Comparison of ENCODE assay signal across 24 cellular contexts in the genomic region with DNA sequence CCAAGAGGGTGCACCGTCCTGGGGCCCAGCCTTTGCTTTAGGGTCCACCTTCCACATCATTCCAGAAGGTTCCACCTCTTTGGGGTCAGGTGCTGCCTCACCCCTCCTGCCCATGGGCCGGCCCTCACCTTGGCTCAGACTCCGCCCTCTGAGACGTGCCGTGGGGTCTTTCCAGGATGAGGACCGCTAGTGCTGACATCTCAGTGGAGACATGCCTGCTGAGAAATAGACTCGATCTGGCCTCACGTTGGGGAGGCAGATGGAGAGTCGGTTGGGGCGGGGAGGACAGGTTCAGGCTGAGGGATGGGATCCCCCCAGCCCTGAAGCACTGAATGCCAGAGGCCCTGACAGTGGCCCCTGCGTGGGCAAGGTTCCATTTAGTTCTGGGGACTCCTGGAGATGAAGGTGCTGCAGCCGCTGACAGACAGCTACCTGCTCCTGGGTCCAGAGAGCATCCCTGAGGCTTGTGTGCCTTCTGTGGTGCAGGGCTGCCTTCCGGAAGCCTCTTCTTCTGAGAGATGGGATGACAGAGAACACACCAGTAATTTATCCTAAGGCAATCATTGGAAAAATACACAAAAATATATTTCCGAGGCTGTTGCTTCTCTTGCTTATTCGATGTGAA.
"Had no signal": no experiment of that assay in that cellular context is flagged by ENCODE, and none has a peak within 500 bp of the region (broad histone marks: within the 10 kb centered on the region; RNA-seq: fewer than 3 reads in every experiment).

No MANE protein-coding gene starts in this region.

- ATAC-seq: activated naive CD8-positive, alpha-beta T cell treated with anti-CD3 and anti-CD28 coated beads, Interleukin-2, amount 50 U/mL, for 24 hours; stimulated activated naive B cell treated with anti-CD40 and anti-IgM and Interleukin-4, amounts not matched to agents 10 μg/mL and 1 μg/mL and 100 μg/mL, for 72 hours; WTC11 had no signal

- H3K4me1 Mint-ChIP-seq: activated CD4-positive, alpha-beta memory T cell treated with anti-CD3 and anti-CD28 coated beads, Interleukin-2, amount 10 ng/mL, durations not matched to agents 7 days and 5 days; activated CD4-positive, alpha-beta T cell treated with anti-CD3 and anti-CD28 coated beads, Interleukin-2, amount 10 ng/mL, durations not matched to agents 7 days and 5 days; activated naive CD4-positive, alpha-beta T cell treated with anti-CD3 and anti-CD28 coated beads, Interleukin-2, amount 50 U/mL, for 24 hours; activated naive CD8-positive, alpha-beta T cell treated with anti-CD3 and anti-CD28 coated beads, Interleukin-2, amount 50 U/mL, for 24 hours; nephron; stimulated activated naive B cell treated with anti-CD40 and anti-IgM and Interleukin-4, amounts not matched to agents 10 μg/mL and 1 μg/mL and 100 μg/mL, for 72 hours; WTC11 had no signal

- H3K36me3 Mint-ChIP-seq: activated naive CD4-positive, alpha-beta T cell treated with anti-CD3 and anti-CD28 coated beads, Interleukin-2, amount 50 U/mL, for 24 hours; stimulated activated naive B cell treated with anti-CD40 and anti-IgM and Interleukin-4, amounts not matched to agents 10 μg/mL and 1 μg/mL and 100 μg/mL, for 72 hours; WTC11 had no signal

- H3K27ac ChIP-seq: epithelial cell of prostate, left ventricle myocardium inferior, neutrophil, ovary, prostate gland, suprapubic skin, tibial nerve had no signal

- H3K4me1 ChIP-seq: prostate gland, suprapubic skin, tibial nerve had no signal

- H3K27me3 ChIP-seq: ovary had no signal

- H3K9me3 Mint-ChIP-seq: activated CD4-positive, alpha-beta memory T cell treated with anti-CD3 and anti-CD28 coated beads, Interleukin-2, amount 10 ng/mL, durations not matched to agents 7 days and 5 days; activated CD4-positive, alpha-beta T cell treated with anti-CD3 and anti-CD28 coated beads, Interleukin-2, amount 10 ng/mL, durations not matched to agents 7 days and 5 days; activated naive CD4-positive, alpha-beta T cell treated with anti-CD3 and anti-CD28 coated beads, Interleukin-2, amount 50 U/mL, for 24 hours; activated naive CD8-positive, alpha-beta T cell treated with anti-CD3 and anti-CD28 coated beads, Interleukin-2, amount 50 U/mL, for 24 hours; nephron had no signal

- DNase-seq: activated CD4-positive, alpha-beta memory T cell treated with anti-CD3 and anti-CD28 coated beads, Interleukin-2, amount 10 ng/mL, durations not matched to agents 7 days and 5 days; activated CD4-positive, alpha-beta T cell treated with anti-CD3 and anti-CD28 coated beads for 1 hour; activated CD4-positive, alpha-beta T cell treated with anti-CD3 and anti-CD28 coated beads, Interleukin-2, amount 10 ng/mL, durations not matched to agents 7 days and 5 days; activated naive CD8-positive, alpha-beta T cell treated with anti-CD3 and anti-CD28 coated beads, Interleukin-2, amount 50 U/mL, for 24 hours; amygdala; central memory CD4-positive, alpha-beta T cell; dermis blood vessel endothelial cell; effector CD4-positive, alpha-beta T cell; left ventricle myocardium inferior; mesendoderm; stimulated activated CD4-positive, alpha-beta T cell treated with anti-CD3 and anti-CD28 coated beads, Interleukin-2, amount 100 ng/mL, for 24 hours; stimulated activated naive B cell treated with anti-CD40 and anti-IgM and Interleukin-4, amounts not matched to agents 10 μg/mL and 1 μg/mL and 100 μg/mL, for 72 hours; T-helper 2 cell had no signal

- H3K36me3 ChIP-seq: left ventricle myocardium inferior, neutrophil, ovary, prostate gland, suprapubic skin, tibial nerve had no signal

- H3K4me2 ChIP-seq: smooth muscle cell had no signal

- H3K9me3 ChIP-seq: left ventricle myocardium inferior, neutrophil, ovary, prostate gland, suprapubic skin had no signal

- H3K4me3 Mint-ChIP-seq: activated CD4-positive, alpha-beta memory T cell treated with anti-CD3 and anti-CD28 coated beads, Interleukin-2, amount 10 ng/mL, durations not matched to agents 7 days and 5 days; activated CD4-positive, alpha-beta T cell treated with anti-CD3 and anti-CD28 coated beads, Interleukin-2, amount 10 ng/mL, durations not matched to agents 7 days and 5 days; activated naive CD4-positive, alpha-beta T cell treated with anti-CD3 and anti-CD28 coated beads, Interleukin-2, amount 50 U/mL, for 24 hours; activated naive CD8-positive, alpha-beta T cell treated with anti-CD3 and anti-CD28 coated beads, Interleukin-2, amount 50 U/mL, for 24 hours; nephron; stimulated activated naive B cell treated with anti-CD40 and anti-IgM and Interleukin-4, amounts not matched to agents 10 μg/mL and 1 μg/mL and 100 μg/mL, for 72 hours; WTC11 had no signal

- H3K27ac Mint-ChIP-seq: activated CD4-positive, alpha-beta memory T cell treated with anti-CD3 and anti-CD28 coated beads, Interleukin-2, amount 10 ng/mL, durations not matched to agents 7 days and 5 days; activated CD4-positive, alpha-beta T cell treated with anti-CD3 and anti-CD28 coated beads, Interleukin-2, amount 10 ng/mL, durations not matched to agents 7 days and 5 days; activated naive CD4-positive, alpha-beta T cell treated with anti-CD3 and anti-CD28 coated beads, Interleukin-2, amount 50 U/mL, for 24 hours; activated naive CD8-positive, alpha-beta T cell treated with anti-CD3 and anti-CD28 coated beads, Interleukin-2, amount 50 U/mL, for 24 hours; nephron; stimulated activated naive B cell treated with anti-CD40 and anti-IgM and Interleukin-4, amounts not matched to agents 10 μg/mL and 1 μg/mL and 100 μg/mL, for 72 hours; WTC11 had no signal

- H3K4me3 ChIP-seq: left ventricle myocardium inferior, lung, ovary, prostate gland, smooth muscle cell, suprapubic skin, tibial nerve had no signal

- H3K27me3 Mint-ChIP-seq: activated CD4-positive, alpha-beta memory T cell treated with anti-CD3 and anti-CD28 coated beads, Interleukin-2, amount 10 ng/mL, durations not matched to agents 7 days and 5 days; activated CD4-positive, alpha-beta T cell treated with anti-CD3 and anti-CD28 coated beads, Interleukin-2, amount 10 ng/mL, durations not matched to agents 7 days and 5 days had no signal
